10 cellular contexts compared by ENCODE assay signal in genomic region chr11:11844272-11844671, GRCh38. TPM values are rescaled to one million over a fixed set of nuclear protein-coding genes. Genes with fewer than 3 reads are reported as not detected.
DNase-seq lines count a peak whose midpoint lies in the region; ATAC-seq and TF ChIP-seq lines count a peak whose summit lies in the region.
"Had no signal": no experiment of that assay in that cellular context is flagged by ENCODE, and none has a peak within 500 bp of the region (broad histone marks: within the 10 kb centered on the region; RNA-seq: fewer than 3 reads in every experiment).

No MANE protein-coding gene starts in this region.

- BruUV-seq in mammary epithelial cell (replicated peaks; lab: Mats Ljungman, UMichigan), result no TSS peak

- WGBS in mammary epithelial cell (ENCODE audit: low coverage, missing lambda C conversion rate), result 4% methylated on average over 1 of the region's 1 CpG

- TF ChIP-seq POLR2A in uterus (IDR thresholded peaks at IDR 0.05), result no peak

- peak overlapping the region; percentile 98 for H3K27ac ChIP-seq in left ventricle myocardium inferior (replicated peaks)
- H3K27ac ChIP-seq in mammary epithelial cell (ENCODE audit: insufficient read depth, low read depth, low read length), result peak overlapping the region; percentile 91
- peak overlapping the region; percentile 18 to 98 for H3K27ac ChIP-seq in mucosa of rectum (ENCODE audit: low read depth in 2 of 2, low read length in 2 of 2)
- H3K27ac ChIP-seq in uterus, result peak overlapping the region; percentile 98 to 99

- H3K9me3 ChIP-seq in left ventricle myocardium inferior (replicated peaks) (no peaks in the 10 kb centered on the region), mammary epithelial cell (replicated peaks; ENCODE audit: insufficient read depth, low read length) (no peaks in the 10 kb centered on the region), mucosa of rectum (ENCODE audit: control insufficient read depth in 2 of 2, low read length in 2 of 2) (no peaks in the 10 kb centered on the region), uterus (no peaks in the 10 kb centered on the region)

- H3K27me3 ChIP-seq in left ventricle myocardium inferior (ENCODE audit: low read depth) (no peaks in the 10 kb centered on the region), mammary epithelial cell (ENCODE audit: insufficient read depth, low read length) (no peaks in the 10 kb centered on the region), mucosa of rectum (ENCODE audit: control insufficient read depth in 2 of 2, insufficient read depth in 2 of 2, low read length in 2 of 2) (no peaks in the 10 kb centered on the region), uterus (no peaks in the 10 kb centered on the region)

- in situ Hi-C loops in mammary epithelial cell (cut with MboI; ENCODE audit: low sequenced_read_pairs in 2 of 2), result no loop called here

- no peaks in the 10 kb centered on the region for H4K20me1 ChIP-seq in mammary epithelial cell (ENCODE audit: insufficient read depth, low read length)

- H3K4me3 ChIP-seq in left ventricle myocardium inferior (peak overlapping the region; percentile 89), mammary epithelial cell (replicated peaks in 1 of 3; ENCODE audit: insufficient read depth in 1 of 3, low read depth in 2 of 3, low read length in 3 of 3) (peak overlapping the region; percentile 8 to 95 (median 79)), mucosa of rectum (ENCODE audit: low read length in 2 of 2) (peak overlapping the region in 1 of 2 donors; percentile 94), uterus (peak overlapping the region in 1 of 2 donors; percentile 86)

- ATAC-seq in Right ventricle myocardium inferior (no peak), GM21619 (IDR thresholded peaks at IDR 0.05; ENCODE audit: unreplicated experiment) (no peak)
- ATAC-seq: activated CD8-positive, alpha-beta T cell treated with anti-CD3 and anti-CD28 coated beads, Interleukin-2, amount 10 ng/mL, durations not matched to agents 7 days and 5 days had no signal

- peaks cover 75% of the 10 kb centered on the region for H3K79me2 ChIP-seq in mammary epithelial cell (ENCODE audit: insufficient read depth, low read length)

- H3K4me1 ChIP-seq in left ventricle myocardium inferior (peaks cover 82% of the 10 kb centered on the region), mammary epithelial cell (ENCODE audit: insufficient read depth, low read length) (peaks cover 27% of the 10 kb centered on the region), mucosa of rectum (ENCODE audit: control insufficient read depth in 2 of 2, insufficient read depth in 2 of 2, low read length in 2 of 2) (peaks cover 18 to 28% of the 10 kb centered on the region in 2 donors), uterus (peaks cover 0 to 23% of the 10 kb centered on the region in 2 donors)

- H3K4me2 ChIP-seq in mammary epithelial cell (ENCODE audit: insufficient read depth, low read depth, low read length), result peak overlapping the region; percentile 86

- H3K36me3 ChIP-seq in left ventricle myocardium inferior, result no peaks in the 10 kb centered on the region
- no peaks in the 10 kb centered on the region for H3K36me3 ChIP-seq in mammary epithelial cell (ENCODE audit: insufficient read depth, low read length)
- H3K36me3 ChIP-seq in mucosa of rectum (ENCODE audit: control insufficient read depth in 2 of 2, insufficient read depth in 2 of 2, low read length in 2 of 2), result no peaks in the 10 kb centered on the region
- no peaks in the 10 kb centered on the region for H3K36me3 ChIP-seq in uterus

- DNase-seq in left ventricle myocardium inferior (no peak), Right ventricle myocardium inferior (ENCODE audit: missing footprints) (no peak), mammary epithelial cell (no peak), uterus (no peak), cerebellum (ENCODE audit: low spot score) (no peak), EL (no peak)
- DNase-seq: C1 segment of cervical spinal cord had no signal

- H2AFZ ChIP-seq in mammary epithelial cell (ENCODE audit: low read depth, low read length), result no peak overlapping the region

- intact Hi-C loops in left ventricle myocardium inferior (cut with micrococcal nuclease), result no loop called here
- intact Hi-C loops in Right ventricle myocardium inferior (cut with DNase I), result no loop called here
- intact Hi-C loops in mammary epithelial cell (cut with micrococcal nuclease), result no loop called here
- intact Hi-C loops in uterus (cut with DNase I; ENCODE audit: low total_unique reads), result no loop called here

- H3K9ac ChIP-seq in mammary epithelial cell (ENCODE audit: insufficient read depth, low read length) (no peak overlapping the region), mucosa of rectum (ENCODE audit: low read depth in 1 of 2, low read length in 2 of 2) (peak overlapping the region in 1 of 2 donors; percentile 93)

- dilution Hi-C loops in mammary epithelial cell (cut with HindIII; ENCODE audit: low sequenced_read_pairs), result no loop called here

- CTCF ChIA-PET in mammary epithelial cell (lab: Charles Lee; ENCODE audit: low non-redundant PET), result no interaction called here

- no peak for TF ChIP-seq CTCF in left ventricle myocardium inferior (IDR thresholded peaks at IDR 0.05; ENCODE audit: borderline replicate concordance)
- no peak for TF ChIP-seq CTCF in mammary epithelial cell (conservative IDR thresholded peaks at IDR 0.05 in 1 of 2, IDR thresholded peaks at IDR 0.05 in 1 of 2; ENCODE audit: extremely low read depth in 1 of 2, insufficient read depth in 1 of 2, low read depth in 1 of 2, low read length in 2 of 2)
- TF ChIP-seq CTCF in uterus (IDR thresholded peaks at IDR 0.05), result no peak

RNA-seq across cellular contexts. Expression of gene USP47, which starts 2.5 kb away (rescaled TPM):
- total RNA-seq in left ventricle myocardium inferior (53.7 TPM), Right ventricle myocardium inferior (48.9 TPM), mammary epithelial cell (10 to 100 TPM; 36.4 to 54.8 TPM), uterus (100 to 1,000 TPM in 3 of 4 donors, 10 to 100 TPM in 1; 83.4 to 247 (median 146) TPM), cerebellum (114 TPM)
- 11.1 TPM for polyA plus RNA-seq in mammary epithelial cell
- 26.1 TPM for polyA minus RNA-seq in mammary epithelial cell
